In the genomic region with DNA sequence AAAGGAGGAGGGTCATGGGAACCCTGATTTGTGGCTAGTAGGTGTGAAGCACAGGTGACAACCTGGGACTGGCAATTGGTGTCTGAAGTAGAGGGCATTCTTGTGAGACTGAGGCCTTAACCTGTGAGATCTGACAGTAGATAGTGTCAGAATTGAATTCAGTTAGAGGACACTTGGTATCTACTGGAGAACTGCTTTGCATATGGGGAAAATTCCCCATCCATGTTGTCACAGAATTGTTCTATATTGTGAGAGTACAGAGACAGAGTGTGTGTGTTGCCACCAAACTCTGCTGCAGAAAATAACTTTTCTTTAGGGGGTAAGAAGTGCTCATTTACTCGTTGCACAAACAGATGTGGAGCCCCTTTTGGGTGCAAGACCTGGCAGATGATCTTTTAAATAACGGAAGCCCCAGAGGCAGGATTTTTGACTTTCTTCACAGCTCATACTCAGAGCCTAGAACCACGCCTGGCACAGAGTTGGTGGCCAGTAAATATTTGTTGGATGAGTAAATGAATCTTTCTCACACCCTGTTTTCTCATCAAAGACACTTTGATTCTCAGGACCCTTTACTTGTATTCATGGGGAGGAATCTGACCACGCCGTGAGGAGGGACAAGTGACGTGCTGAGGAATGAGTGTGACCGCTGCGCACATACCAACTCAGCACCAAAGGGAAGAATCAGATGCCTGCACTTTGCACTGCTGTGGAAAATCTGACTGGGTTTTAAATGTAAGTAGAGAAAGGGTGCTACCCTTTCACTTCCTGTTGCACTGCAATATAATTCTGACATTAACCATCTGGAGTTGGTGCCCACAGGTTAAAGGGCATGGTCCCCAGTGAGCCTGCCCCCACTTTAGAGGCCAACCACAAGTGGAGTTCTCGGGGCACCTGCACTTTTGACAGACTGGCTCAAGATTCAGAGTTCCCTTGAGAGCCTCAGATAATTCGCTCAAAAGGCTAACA, we compare ENCODE assay signal across 17 cellular contexts. TPM values are rescaled to one million over a fixed set of nuclear protein-coding genes. Genes with fewer than 3 reads are reported as not detected.
DNase-seq lines count a peak whose midpoint lies in the region; ATAC-seq lines count a peak whose summit lies in the region.
"Had no signal": no experiment of that assay in that cellular context is flagged by ENCODE, and none has a peak within 500 bp of the region (broad histone marks: within the 10 kb centered on the region; RNA-seq: fewer than 3 reads in every experiment).

No MANE protein-coding gene starts in this region.

- no peaks in the 10 kb centered on the region for H3K27me3 ChIP-seq in neuronal stem cell (ENCODE audit: control insufficient read depth in 3 of 3, insufficient read depth in 3 of 3, low read depth in 1 of 3, low read length in 3 of 3)
- H3K27me3 ChIP-seq: right atrium auricular region had no signal

- no peak overlapping the region for H3K4ac ChIP-seq in neuronal stem cell (ENCODE audit: low read length)

- no peak overlapping the region for H2BK12ac ChIP-seq in neuronal stem cell (ENCODE audit: low read length)

- ATAC-seq in GM18868 (IDR thresholded peaks at IDR 0.05; ENCODE audit: unreplicated experiment): peak; percentile 69
- peak; percentile 70 for ATAC-seq in GM21717 (IDR thresholded peaks at IDR 0.05; ENCODE audit: unreplicated experiment)
- ATAC-seq in HG03442 (IDR thresholded peaks at IDR 0.05; ENCODE audit: unreplicated experiment): peak; percentile 76

- WGBS in neuronal stem cell (ENCODE audit: extremely low coverage in 2 of 2, insufficient read length in 2 of 2, insufficient replicate concordance in 1 of 2), 2 donors: no CpG with 5 or more reads among the region's 10 CpGs

- H3K79me1 ChIP-seq in neuronal stem cell (ENCODE audit: low read depth, low read length): no peaks in the 10 kb centered on the region

- H4K91ac ChIP-seq in neuronal stem cell (ENCODE audit: low read depth, low read length, poor library complexity): no peak overlapping the region

- H3K27ac ChIP-seq in neuronal stem cell (replicated peaks; ENCODE audit: low read length): no peak overlapping the region
- H3K27ac ChIP-seq: right atrium auricular region, stomach had no signal

- H3K4me3 ChIP-seq in neuronal stem cell (ENCODE audit: low read length in 2 of 2): no peak overlapping the region
- H3K4me3 ChIP-seq: right atrium auricular region, stomach had no signal

- H2BK5ac ChIP-seq in neuronal stem cell (ENCODE audit: low read length): no peak overlapping the region

- H3K18ac ChIP-seq in neuronal stem cell (ENCODE audit: low read length): peak overlapping the region; percentile 27

- no peak for DNase-seq in neuronal stem cell (ENCODE audit: low spot score)
- DNase-seq in putamen (ENCODE audit: low spot score): no peak
- DNase-seq in NCI-H2227 treated with DMSO at 0.1 percent for 48 hours (lab: John Stamatoyannopoulos, UW): no peak
- no peak for DNase-seq in NCI-H2196 treated with DMSO at 0.1 percent for 48 hours (lab: John Stamatoyannopoulos, UW; ENCODE audit: unreplicated experiment)
- DNase-seq: activated CD4-positive, alpha-beta memory T cell treated with anti-CD3 and anti-CD28 coated beads, Interleukin-2, amount 10 ng/mL, durations not matched to agents 7 days and 5 days; activated naive CD4-positive, alpha-beta T cell treated with Interleukin-2 at 50 U/mL for 16 hours; glutamatergic neuron; naive B cell; NCI-H524; stimulated activated CD4-positive, alpha-beta T cell treated with anti-CD3 and anti-CD28 coated beads, Interleukin-4, amount 100 ng/mL, for 4 hours; stomach; T-helper 9 cell had no signal

- no peak overlapping the region for H3K23ac ChIP-seq in neuronal stem cell (ENCODE audit: low read depth, low read length, poor library complexity)

- no peak overlapping the region for H2AFZ ChIP-seq in neuronal stem cell (ENCODE audit: low read length)

- no peak overlapping the region for H2BK120ac ChIP-seq in neuronal stem cell (ENCODE audit: low read depth, low read length)

- no peaks in the 10 kb centered on the region for H3K9me3 ChIP-seq in neuronal stem cell (replicated peaks in 1 of 2; ENCODE audit: control insufficient read depth in 2 of 2, insufficient read depth in 1 of 2, low read depth in 1 of 2, low read length in 2 of 2)

- no peak overlapping the region for H2AK5ac ChIP-seq in neuronal stem cell (ENCODE audit: low read depth, low read length)

- no peaks in the 10 kb centered on the region for H3K36me3 ChIP-seq in neuronal stem cell (replicated peaks in 1 of 2; ENCODE audit: control insufficient read depth in 2 of 2, insufficient read depth in 2 of 2, low read length in 2 of 2)
- H3K36me3 ChIP-seq: right atrium auricular region, stomach had no signal

- no peak overlapping the region for H3K14ac ChIP-seq in neuronal stem cell (ENCODE audit: low read length)

- no peak overlapping the region for H4K8ac ChIP-seq in neuronal stem cell (ENCODE audit: low read depth, low read length)

- no peak overlapping the region for H3K4me2 ChIP-seq in neuronal stem cell (ENCODE audit: insufficient read depth, low read length, poor library complexity, severe bottlenecking)

- H3K9ac ChIP-seq in neuronal stem cell (ENCODE audit: low read depth, low read length, poor library complexity): no peak overlapping the region

- H2BK15ac ChIP-seq in neuronal stem cell (ENCODE audit: low read length): no peak overlapping the region

- no peaks in the 10 kb centered on the region for H3K4me1 ChIP-seq in neuronal stem cell (ENCODE audit: control insufficient read depth in 2 of 2, insufficient read depth in 1 of 2, low read depth in 1 of 2, low read length in 2 of 2)
- H3K4me1 ChIP-seq: right atrium auricular region, stomach had no signal

RNA-seq across cellular contexts. Expression of a gene that starts 39.2 kb away (rescaled TPM):
- polyA plus RNA-seq in neuronal stem cell (2013, experiment 1 of 2): 27.9 TPM
- 29.3 TPM for polyA plus RNA-seq in neuronal stem cell (2013, experiment 2 of 2)

RNA-seq across cellular contexts. Expression of a gene that starts 53.7 kb away (rescaled TPM):
- 5.1 TPM for polyA plus RNA-seq in neuronal stem cell (2013, experiment 1 of 2)
- 4.3 TPM for polyA plus RNA-seq in neuronal stem cell (2013, experiment 2 of 2)
- polyA plus RNA-seq: endothelial cell of umbilical vein had no signal
